In genomic region chr9:125999504-125999881, GRCh38 we compare ENCODE assay signal across 20 cellular contexts.
DNase-seq lines count a peak whose midpoint lies in the region; ATAC-seq, FAIRE-seq and TF ChIP-seq lines count a peak whose summit lies in the region.
"Had no signal": no experiment of that assay in that cellular context is flagged by ENCODE, and none has a peak within 500 bp of the region (broad histone marks: within the 10 kb centered on the region; RNA-seq: fewer than 3 reads in every experiment).

No MANE protein-coding gene starts in this region.

- no peak overlapping the region for H3K4ac ChIP-seq in H1 (replicated peaks; ENCODE audit: insufficient read length, low read depth, low read length)

- H3K4me1 ChIP-seq in H1 (replicated peaks in 1 of 4; ENCODE audit: control insufficient read depth in 3 of 4, insufficient read depth in 4 of 4, low read length in 3 of 4) (peaks cover 0 to 7% (median 0%) of the 10 kb centered on the region in 4 experiments; a peak in 2 of 7 replicates), left lung (no peaks in the 10 kb centered on the region)

- H4K5ac ChIP-seq in H1 (ENCODE audit: insufficient read length, low read depth, low read length) = no peak overlapping the region

- H3K27ac ChIP-seq in H1 (ENCODE audit: low read depth, low read length) = no peak overlapping the region
- no peak overlapping the region for H3K27ac ChIP-seq in left lung

- H3K79me2 ChIP-seq in H1 (ENCODE audit: control insufficient read depth in 1 of 2, insufficient read depth in 2 of 2, low read length in 2 of 2) = no peaks in the 10 kb centered on the region

- no peak overlapping the region for H3K14ac ChIP-seq in H1 (ENCODE audit: insufficient read length)

- H3K4me1 Mint-ChIP-seq in activated naive CD4-positive, alpha-beta T cell treated with anti-CD3 and anti-CD28 coated beads, Interleukin-2, amount 10 ng/mL, durations not matched to agents 7 days and 5 days = no peaks in the 10 kb centered on the region
- H3K4me1 Mint-ChIP-seq: B cell; CD4-positive, alpha-beta memory T cell had no signal

- intact Hi-C loops in posterior vena cava (cut with DNase I) (no loop called here), left lung (cut with DNase I) (no loop called here)

- H3K27me3 ChIP-seq in H1 (replicated peaks in 1 of 4; ENCODE audit: control insufficient read depth in 3 of 4, extremely low read depth in 1 of 4, insufficient read depth in 3 of 4, low read length in 3 of 4) = no peaks in the 10 kb centered on the region
- H3K27me3 ChIP-seq in left lung = no peaks in the 10 kb centered on the region

- DNase-seq in activated naive CD4-positive, alpha-beta T cell treated with anti-CD3 and anti-CD28 coated beads, Interleukin-2, amount 10 ng/mL, durations not matched to agents 7 days and 5 days = peak; percentile 1
- DNase-seq in activated naive CD4-positive, alpha-beta T cell treated with anti-CD3 and anti-CD28 coated beads, Interleukin-2, amount 50 U/mL, for 16 hours = no peak
- peak; percentile 61 for DNase-seq in NCI-H82 (lab: John Stamatoyannopoulos, UW)
- DNase-seq in H1 (ENCODE audit: low read depth in 1 of 2, low spot score in 2 of 2) = no peak
- DNase-seq in posterior vena cava (ENCODE audit: low spot score) = peak; percentile 38
- no peak for DNase-seq in left lung
- DNase-seq: ACHN; C1 segment of cervical spinal cord; CD4-positive, alpha-beta memory T cell; DMS153; DMS79 treated with DMSO at 0.1 percent for 48 hours; EL; H9 had no signal

- H3K23me2 ChIP-seq in H1 (ENCODE audit: low read depth, low read length) = no peaks in the 10 kb centered on the region

- H3K9ac ChIP-seq in H1 (replicated peaks in 1 of 4; ENCODE audit: extremely low read depth in 1 of 4, low read depth in 3 of 4, low read length in 3 of 4) = no peak overlapping the region

- no peaks in the 10 kb centered on the region for H3K9me3 Mint-ChIP-seq in activated naive CD4-positive, alpha-beta T cell treated with anti-CD3 and anti-CD28 coated beads, Interleukin-2, amount 10 ng/mL, durations not matched to agents 7 days and 5 days
- H3K9me3 Mint-ChIP-seq: GM23338, H9 had no signal

- no peak overlapping the region for H2BK5ac ChIP-seq in H1 (ENCODE audit: low read depth, low read length)

- no peaks in the 10 kb centered on the region for H3K36me3 ChIP-seq in H1 (ENCODE audit: control insufficient read depth in 2 of 4, insufficient read depth in 4 of 4, low read length in 3 of 4)
- no peaks in the 10 kb centered on the region for H3K36me3 ChIP-seq in left lung

- no peak overlapping the region for H3K4me2 ChIP-seq in H1 (ENCODE audit: insufficient read depth in 1 of 2, low read depth in 2 of 2, low read length in 2 of 2)
- H3K4me2 ChIP-seq: GM23338 had no signal

- H4K8ac ChIP-seq in H1 (ENCODE audit: extremely low read depth, insufficient read depth, low read length) = no peak overlapping the region; the same call in 1 of the 2 replicates

- H2BK15ac ChIP-seq in H1 (ENCODE audit: low read length) = no peak overlapping the region

- POLR2A ChIA-PET in H1 (lab: Charles Lee; ENCODE audit: partially characterized antibody) = no interaction called here

- H2BK20ac ChIP-seq in H1 (ENCODE audit: low read length) = no peak overlapping the region

- H3K18ac ChIP-seq in H1 (ENCODE audit: extremely low read depth, low read length) = no peak overlapping the region

- H2BK12ac ChIP-seq in H1 (ENCODE audit: low read depth, low read length) = no peak overlapping the region

- no peak overlapping the region for H2AK5ac ChIP-seq in H1 (ENCODE audit: low read depth, low read length)

- no peaks in the 10 kb centered on the region for H3K36me3 Mint-ChIP-seq in activated naive CD4-positive, alpha-beta T cell treated with anti-CD3 and anti-CD28 coated beads, Interleukin-2, amount 10 ng/mL, durations not matched to agents 7 days and 5 days
- H3K36me3 Mint-ChIP-seq: CD4-positive, alpha-beta memory T cell had no signal

- no peak for TF ChIP-seq POLR2A in H1 (IDR thresholded peaks at IDR 0.05; ENCODE audit: control extremely low read depth in 1 of 2, low read depth in 2 of 2, low read length in 2 of 2)

- H3K27me3 Mint-ChIP-seq in activated naive CD4-positive, alpha-beta T cell treated with anti-CD3 and anti-CD28 coated beads, Interleukin-2, amount 10 ng/mL, durations not matched to agents 7 days and 5 days = peaks cover 4% of the 10 kb centered on the region

- no peak overlapping the region for H3K23ac ChIP-seq in H1 (ENCODE audit: insufficient read length)

- TF ChIP-seq RAD21 in H1 (IDR thresholded peaks at IDR 0.05 in 1 of 2, conservative IDR thresholded peaks at IDR 0.05 in 1 of 2; ENCODE audit: low read depth in 2 of 2, low read length in 2 of 2) = no peak

- FAIRE-seq in H1 (lab: Jason Lieb, UNC) = no peak
- FAIRE-seq: D721Med, G401.6, GM12891, HTR-8/SVneo had no signal

- H3K9me3 ChIP-seq in H1 (ENCODE audit: insufficient read depth in 2 of 2, low read depth in 1 of 2, low read length in 1 of 2) = no peaks in the 10 kb centered on the region
- H3K9me3 ChIP-seq in left lung = no peaks in the 10 kb centered on the region

- H4K91ac ChIP-seq in H1 (replicated peaks; ENCODE audit: insufficient read length, low read length) = no peak overlapping the region

- TF ChIP-seq CTCF in H1 (IDR thresholded peaks at IDR 0.05; ENCODE audit: control extremely low read depth in 1 of 3, insufficient read depth in 1 of 3, low read depth in 1 of 3, low read length in 3 of 3) (no peak), left lung (IDR thresholded peaks at IDR 0.05) (no peak)

- H3K4me3 Mint-ChIP-seq in activated naive CD4-positive, alpha-beta T cell treated with anti-CD3 and anti-CD28 coated beads, Interleukin-2, amount 10 ng/mL, durations not matched to agents 7 days and 5 days = no peak overlapping the region
- H3K4me3 Mint-ChIP-seq: B cell; CD4-positive, alpha-beta memory T cell; GM23338; H9 had no signal

- no peak overlapping the region for H2AFZ ChIP-seq in H1 (ENCODE audit: low read length)

- no peaks in the 10 kb centered on the region for H4K20me1 ChIP-seq in H1 (replicated peaks in 1 of 2; ENCODE audit: control insufficient read depth in 1 of 2, insufficient read depth in 2 of 2, low read length in 2 of 2)

- CTCF ChIA-PET in activated naive CD4-positive, alpha-beta T cell treated with anti-CD3 and anti-CD28 coated beads, Interleukin-2, amount 10 ng/mL, durations not matched to agents 7 days and 5 days (lab: Charles Lee) = no interaction called here
- CTCF ChIA-PET in H1 (lab: Charles Lee; ENCODE audit: partially characterized antibody) = no interaction called here

- TF ChIP-seq EP300 in H1 (IDR thresholded peaks at IDR 0.05; ENCODE audit: borderline replicate concordance in 1 of 2, low read depth in 2 of 2, low read length in 2 of 2) = no peak

- H3K56ac ChIP-seq in H1 (replicated peaks; ENCODE audit: insufficient read length, low read depth, low read length) = no peak overlapping the region

- WGBS in H1 (ENCODE audit: extremely low coverage in 1 of 2, insufficient coverage in 1 of 2, insufficient read length in 1 of 2, insufficient replicate concordance in 2 of 2, low coverage in 1 of 2, low lambda C conversion rate in 2 of 2, missing lambda C conversion rate in 1 of 2), 2 experiments = 100% methylated on average over 1 of the region's 2 CpGs; no CpG with 5 or more reads in 1 of the 2 experiments

- H3K27ac Mint-ChIP-seq in activated naive CD4-positive, alpha-beta T cell treated with anti-CD3 and anti-CD28 coated beads, Interleukin-2, amount 10 ng/mL, durations not matched to agents 7 days and 5 days = no peak overlapping the region
- H3K27ac Mint-ChIP-seq: B cell, GM23338 had no signal

- H3K4me3 ChIP-seq in H1 (ENCODE audit: extremely low read depth in 1 of 4, insufficient read depth in 2 of 4, low read depth in 3 of 4, low read length in 4 of 4) = no peak overlapping the region
- H3K4me3 ChIP-seq in left lung = no peak overlapping the region
- H3K4me3 ChIP-seq: GM23338 had no signal

- no peak overlapping the region for H2BK120ac ChIP-seq in H1 (replicated peaks; ENCODE audit: low read depth, low read length)

- ATAC-seq in HG02571 (IDR thresholded peaks at IDR 0.05; ENCODE audit: unreplicated experiment) (no peak), left lung (no peak)
- ATAC-seq: GM23338 had no signal

- H3K79me1 ChIP-seq in H1 (ENCODE audit: low read depth, low read length) = no peaks in the 10 kb centered on the region

TF ChIP-seq in H1, 55 proteins besides CTCF, POLR2A, EP300 and RAD21:
- TF ChIP-seq KDM1A (IDR thresholded peaks at IDR 0.05; ENCODE audit: borderline replicate concordance, low read length) (peak; percentile 90; the same call in 1 of the 2 replicates), EGR1 (IDR thresholded peaks at IDR 0.05; ENCODE audit: borderline replicate concordance, low read depth, low read length) (no peak)

Comparison
In these comparisons a context has a peak if more than half of its experiments do, and no peak if none do; other contexts are left out.
1. DNase-seq: peak in activated naive CD4-positive, alpha-beta T cell treated with anti-CD3 and anti-CD28 coated beads, Interleukin-2, amount 10 ng/mL, durations not matched to agents 7 days and 5 days (single experiment), NCI-H82 (single experiment) and posterior vena cava (single experiment); none in activated naive CD4-positive, alpha-beta T cell treated with anti-CD3 and anti-CD28 coated beads, Interleukin-2, amount 50 U/mL, for 16 hours (single experiment), H1 (0 of 2) and left lung (0 of 2).